ENCODE assay signal across 12 cellular contexts in the genomic region with DNA sequence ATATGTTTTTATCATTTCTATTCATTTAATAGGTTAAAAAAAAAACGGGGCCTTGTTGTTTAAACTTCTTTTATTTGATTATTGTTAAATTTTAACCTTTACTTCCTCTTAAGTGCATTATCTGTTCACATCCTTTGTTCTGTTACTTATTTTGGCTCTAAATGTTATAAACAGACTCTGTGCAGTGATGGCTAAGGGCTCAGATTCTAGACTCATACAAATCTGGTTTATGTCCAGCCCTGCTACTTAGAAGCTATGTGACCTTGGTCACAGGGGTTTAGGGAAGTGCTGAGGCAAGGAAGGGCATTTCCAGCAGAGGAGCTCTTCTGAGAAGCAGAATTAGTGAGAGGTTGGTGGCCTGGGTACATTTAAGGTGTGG. TPM values are rescaled to one million over a fixed set of nuclear protein-coding genes. Genes with fewer than 3 reads are reported as not detected.
DNase-seq lines count a peak whose midpoint lies in the region; ATAC-seq and TF ChIP-seq lines count a peak whose summit lies in the region.
"Had no signal": no experiment of that assay in that cellular context is flagged by ENCODE, and none has a peak within 500 bp of the region (broad histone marks: within the 10 kb centered on the region; RNA-seq: fewer than 3 reads in every experiment).

No MANE protein-coding gene starts in this region.

- no peak overlapping the region for H3K4me3 ChIP-seq in trophoblast cell (ENCODE audit: low read depth, low read length)
- H3K4me3 ChIP-seq: SK-N-MC had no signal

- H2AK5ac ChIP-seq in trophoblast cell (ENCODE audit: low read length) = peak overlapping the region; percentile 1

- H3K36me3 ChIP-seq in trophoblast cell (ENCODE audit: control insufficient read depth in 1 of 2, insufficient read depth in 2 of 2, low read length in 2 of 2) = no peaks in the 10 kb centered on the region

- no peaks in the 10 kb centered on the region for H3K27me3 Mint-ChIP-seq in Calu3 (ENCODE audit: unreplicated experiment)

- peak overlapping the region; percentile 84 for H4K91ac ChIP-seq in trophoblast cell (ENCODE audit: low read depth, low read length)

- peak overlapping the region; percentile 81 for H2BK120ac ChIP-seq in trophoblast cell (ENCODE audit: insufficient read depth, low read length, poor library complexity)

- CTCF ChIA-PET in Calu3 (lab: Charles Lee) = interaction anchor here (0.6 to 2.0 kb wide), 5 partner anchors 9 to 626 kb away, joined by 3 to 7 read pairs (median 3); a partner anchor contains a TSS

- no TSS peak for BruUV-seq in Calu3 (replicated peaks; lab: Mats Ljungman, UMichigan)

- H3K79me2 ChIP-seq in trophoblast cell (ENCODE audit: control insufficient read depth, insufficient read depth, low read length, poor library complexity) = peaks cover 4% of the 10 kb centered on the region

- peaks cover 79% of the 10 kb centered on the region for H3K4me1 Mint-ChIP-seq in Calu3 (ENCODE audit: low read depth, unreplicated experiment)

- H3K27ac Mint-ChIP-seq in Calu3 (ENCODE audit: unreplicated experiment) = peak overlapping the region; percentile 86

- H3K23ac ChIP-seq in trophoblast cell (ENCODE audit: low read length) = no peak overlapping the region

- no peaks in the 10 kb centered on the region for H3K9me3 Mint-ChIP-seq in Calu3 (ENCODE audit: low read depth, unreplicated experiment)

- peak overlapping the region; percentile 90 for H3K27ac ChIP-seq in trophoblast cell (ENCODE audit: low read depth, low read length)
- H3K27ac ChIP-seq: SK-N-MC had no signal

- no peaks in the 10 kb centered on the region for H3K9me3 ChIP-seq in trophoblast cell (ENCODE audit: insufficient read depth, low read depth, low read length)

- H3K4me2 ChIP-seq in trophoblast cell (ENCODE audit: low read length) = no peak overlapping the region

- H3K4me1 ChIP-seq in trophoblast cell (ENCODE audit: control insufficient read depth in 1 of 2, insufficient read depth in 2 of 2, low read length in 2 of 2) = peaks cover 21 to 24% of the 10 kb centered on the region in 2 experiments

- no peak overlapping the region for H4K12ac ChIP-seq in trophoblast cell (ENCODE audit: low read depth, low read length)

- no peak overlapping the region for H3K18ac ChIP-seq in trophoblast cell (ENCODE audit: low read length)

- DNase-seq in Calu3 (peak; percentile 33), amniotic epithelial cell (ENCODE audit: low read depth) (peak; percentile 60), left cardiac atrium (no peak), trophoblast cell (no peak), DMS79 treated with DMSO at 0.1 percent for 48 hours (lab: John Stamatoyannopoulos, UW) (no peak), NCI-H2227 treated with DMSO at 0.1 percent for 48 hours (lab: John Stamatoyannopoulos, UW) (no peak)
- no peak for DNase-seq in stimulated activated naive CD8-positive, alpha-beta T cell treated with anti-CD3 and anti-CD28 coated beads, Interleukin-15, Interleukin-2, amounts not matched to agents 100 U/mL and 50 U/mL, for 24 hours
- DNase-seq: islet precursor cell; NCI-H187 treated with DMSO at 0.1 percent for 48 hours; stimulated activated CD4-positive, alpha-beta T cell treated with anti-CD3 and anti-CD28 coated beads, Interleukin-4, amount 100 ng/mL, for 4 hours had no signal

- no peak for TF ChIP-seq CTCF in Calu3 (IDR thresholded peaks at IDR 0.05; ENCODE audit: unreplicated experiment)

- no peak overlapping the region for H2AFZ ChIP-seq in trophoblast cell (ENCODE audit: insufficient read depth, low read length, poor library complexity)

- H3K4ac ChIP-seq in trophoblast cell (ENCODE audit: low read depth, low read length) = no peak overlapping the region

- peak overlapping the region; percentile 55 for H2BK5ac ChIP-seq in trophoblast cell (ENCODE audit: low read depth, low read length, poor library complexity)

- peak overlapping the region; percentile 62 for H3K4me3 Mint-ChIP-seq in Calu3 (ENCODE audit: low read depth, unreplicated experiment)

- intact Hi-C loops in Calu3 (cut with micrococcal nuclease; ENCODE audit: unreplicated experiment) = loop anchor here (1.0 kb wide), 1 partner anchor 10 kb away; no protein-coding TSS in a partner anchor
- intact Hi-C loops in left cardiac atrium (cut with DNase I) = no loop called here

- H2BK12ac ChIP-seq in trophoblast cell (ENCODE audit: low read length) = no peak overlapping the region

- no CpG with 5 or more reads among the region's 1 CpG for WGBS in trophoblast cell (ENCODE audit: extremely low coverage, insufficient coverage, insufficient read length)

- no peak overlapping the region for H3K14ac ChIP-seq in trophoblast cell (ENCODE audit: low read length)

- peaks cover 20% of the 10 kb centered on the region for H3K79me1 ChIP-seq in trophoblast cell (ENCODE audit: low read length)

- no peaks in the 10 kb centered on the region for H3K27me3 ChIP-seq in trophoblast cell (ENCODE audit: insufficient read depth, low read length)

- H3K9ac ChIP-seq in trophoblast cell (ENCODE audit: low read length) = no peak overlapping the region

- no peak overlapping the region for H4K8ac ChIP-seq in trophoblast cell (ENCODE audit: low read depth, low read length)

- ATAC-seq in left cardiac atrium = peak; percentile 62 to 73
- ATAC-seq in HG03520 (IDR thresholded peaks at IDR 0.05; ENCODE audit: unreplicated experiment) = no peak
- no peak for ATAC-seq in stimulated activated naive CD8-positive, alpha-beta T cell treated with anti-CD3 and anti-CD28 coated beads, Interleukin-15, Interleukin-2, amounts not matched to agents 100 U/mL and 50 U/mL, for 24 hours

- peaks cover 12% of the 10 kb centered on the region for H3K36me3 Mint-ChIP-seq in Calu3 (ENCODE audit: insufficient read depth, unreplicated experiment)

RNA-seq across cellular contexts. Expression of a gene that starts 55.3 kb away (rescaled TPM):
- total RNA-seq in Calu3 (2022) (52.6 and 86.8 TPM in 2 replicates), left cardiac atrium (1 to 10 TPM; 6.1 to 6.2 TPM)
- polyA plus RNA-seq in trophoblast cell (2013) = 0.82 and 0.85 TPM in 2 replicates

Comparison
In these comparisons a context has a peak if more than half of its experiments do, and no peak if none do; other contexts are left out.
1. DNase-seq: peak in Calu3 (single experiment) and amniotic epithelial cell (single experiment); none in left cardiac atrium (single experiment), trophoblast cell (0 of 2), DMS79 treated with DMSO at 0.1 percent for 48 hours (single experiment), stimulated activated naive CD8-positive, alpha-beta T cell treated with anti-CD3 and anti-CD28 coated beads, Interleukin-15, Interleukin-2, amounts not matched to agents 100 U/mL and 50 U/mL, for 24 hours (single experiment) and NCI-H2227 treated with DMSO at 0.1 percent for 48 hours (single experiment).
2. ATAC-seq: peak in left cardiac atrium (2 of 2); none in HG03520 (single experiment) and stimulated activated naive CD8-positive, alpha-beta T cell treated with anti-CD3 and anti-CD28 coated beads, Interleukin-15, Interleukin-2, amounts not matched to agents 100 U/mL and 50 U/mL, for 24 hours (single experiment).